Comparison of ENCODE assay signal across 1 cellular context in genomic region chr1:40979241-40980067, GRCh38.
TF ChIP-seq lines count a peak whose summit lies in the region.

Gene CTPS1, plus strand, starts transcription at chr1:40979696. Its CDS starts 3,595 bp downstream, at chr1:40983291.

TF ChIP-seq in HepG2, 621 proteins besides CTCF, POLR2A, EP300 and RAD21 (continued from another document and continues in another):
- no peak; the same call in 1 of the 2 replicates for TF ChIP-seq RERE (CRISPR knock-in tag; IDR thresholded peaks at IDR 0.05; ENCODE audit: low read depth)
- no peak for TF ChIP-seq BHLHE40 (IDR thresholded peaks at IDR 0.05; ENCODE audit: low read length)
- TF ChIP-seq ZSCAN12 (CRISPR knock-in tag; IDR thresholded peaks at IDR 0.05): no peak
- no peak for TF ChIP-seq ATAD3A (CRISPR knock-in tag; IDR thresholded peaks at IDR 0.05)
- TF ChIP-seq ZNF354B (CRISPR knock-in tag; IDR thresholded peaks at IDR 0.05): no peak
- no peak for TF ChIP-seq ZNF569 (CRISPR knock-in tag; IDR thresholded peaks at IDR 0.05; ENCODE audit: borderline replicate concordance)
- 0 out of 2 replicates have a peak, but pooled peaks have one; percentile 21 for TF ChIP-seq ZSCAN5A (CRISPR knock-in tag; IDR thresholded peaks at IDR 0.05; ENCODE audit: borderline replicate concordance)
- TF ChIP-seq HNF1B (CRISPR knock-in tag; IDR thresholded peaks at IDR 0.05): 0 out of 2 replicates have a peak, but pooled peaks have one; percentile 28
- peak; percentile 85 for TF ChIP-seq ASH2L (IDR thresholded peaks at IDR 0.05; ENCODE audit: insufficient read length, low read depth, low read length)
- TF ChIP-seq ZNF350 (CRISPR knock-in tag; IDR thresholded peaks at IDR 0.05; ENCODE audit: borderline replicate concordance, low read depth): no peak
- no peak; the same call in 1 of the 2 replicates for TF ChIP-seq ZBTB4 (CRISPR knock-in tag; IDR thresholded peaks at IDR 0.05; ENCODE audit: borderline replicate concordance)
- TF ChIP-seq ZNF570 (CRISPR knock-in tag; IDR thresholded peaks at IDR 0.05; ENCODE audit: borderline replicate concordance): no peak
- peak; percentile 94 for TF ChIP-seq ZMYM2 (CRISPR knock-in tag; IDR thresholded peaks at IDR 0.05)
- 0 out of 2 replicates have a peak, but pooled peaks have one; percentile 12 for TF ChIP-seq NR2C2 (CRISPR knock-in tag; IDR thresholded peaks at IDR 0.05; ENCODE audit: borderline replicate concordance)
- peak; percentile 37; the same call in 1 of the 2 replicates for TF ChIP-seq ZBTB7B (CRISPR knock-in tag; IDR thresholded peaks at IDR 0.05)
- peak; percentile 92 for TF ChIP-seq ZNF687 (CRISPR knock-in tag; IDR thresholded peaks at IDR 0.05)
- no peak; the same call in 1 of the 2 replicates for TF ChIP-seq HIVEP1 (CRISPR knock-in tag; IDR thresholded peaks at IDR 0.05)
- no peak for TF ChIP-seq MAFG (CRISPR knock-in tag; IDR thresholded peaks at IDR 0.05)
- no peak for TF ChIP-seq ZNF775 (CRISPR knock-in tag; IDR thresholded peaks at IDR 0.05; ENCODE audit: borderline replicate concordance)
- TF ChIP-seq TFE3 (CRISPR knock-in tag; IDR thresholded peaks at IDR 0.05): no peak
- TF ChIP-seq ZNF12 (CRISPR knock-in tag; IDR thresholded peaks at IDR 0.05): no peak
- peak; percentile 91; the same call in 1 of the 2 replicates for TF ChIP-seq THAP7 (CRISPR knock-in tag; IDR thresholded peaks at IDR 0.05)
- no peak for TF ChIP-seq ZFP36 (IDR thresholded peaks at IDR 0.05; ENCODE audit: borderline replicate concordance, low read depth, low read length, partially characterized antibody)
- no peak for TF ChIP-seq ZNF781 (CRISPR knock-in tag; IDR thresholded peaks at IDR 0.05; ENCODE audit: borderline replicate concordance, not compliant biosample characterization)
- TF ChIP-seq ZHX2 (IDR thresholded peaks at IDR 0.05; ENCODE audit: low read depth): no peak
- no peak for TF ChIP-seq ZHX2 (CRISPR knock-in tag; IDR thresholded peaks at IDR 0.05; ENCODE audit: borderline replicate concordance)
- no peak for TF ChIP-seq ZNF720 (CRISPR knock-in tag; IDR thresholded peaks at IDR 0.05)
- 0 out of 2 replicates have a peak, but pooled peaks have one; percentile 5 for TF ChIP-seq CBFB (CRISPR knock-in tag; IDR thresholded peaks at IDR 0.05)
- TF ChIP-seq ZFY (CRISPR knock-in tag; IDR thresholded peaks at IDR 0.05): no peak
- no peak for TF ChIP-seq ZNF766 (CRISPR knock-in tag; IDR thresholded peaks at IDR 0.05; ENCODE audit: borderline replicate concordance)
- no peak for TF ChIP-seq ZNF205 (CRISPR knock-in tag; IDR thresholded peaks at IDR 0.05)
